In genomic region chr14:31276417-31276816, GRCh38 we compare ENCODE assay signal across 3 cellular contexts.
A peak's percentile ranks its signal among the peaks of the same experiment; 100 is the strongest.
DNase-seq lines count a peak whose midpoint lies in the region; ATAC-seq, FAIRE-seq and TF ChIP-seq lines count a peak whose summit lies in the region.
"Not testable (repeated sequence)": the region's sequence is repeated elsewhere in the genome, so short reads cannot be mapped to it uniquely, and the experiment has no call there.

No MANE protein-coding gene starts in this region.

- not testable (repeated sequence) for H3K9ac ChIP-seq in K562 (ENCODE audit: insufficient read depth in 1 of 2, low read depth in 2 of 2, low read length in 2 of 2); HepG2 (ENCODE audit: insufficient read depth, low read depth, low read length)

- H3K27ac ChIP-seq in HEK293 (ENCODE audit: extremely low read depth, low read depth, low read length); K562 (ENCODE audit: extremely low read depth, low read depth, low read length); HepG2 (ENCODE audit: extremely low read length, insufficient read depth, low read length): not testable (repeated sequence)

- not testable (repeated sequence) for TF ChIP-seq RAD21 in K562 (CRISPR knock-in tag; conservative IDR thresholded peaks at IDR 0.05 in 1 of 2, IDR thresholded peaks at IDR 0.05 in 1 of 2); HepG2 (CRISPR knock-in tag; IDR thresholded peaks at IDR 0.05)

- not testable (repeated sequence) for TF ChIP-seq POLR2A in K562 (conservative IDR thresholded peaks at IDR 0.05); HepG2 (IDR thresholded peaks at IDR 0.05; ENCODE audit: insufficient read depth in 1 of 2, low read depth in 2 of 2, low read length in 2 of 2)

- H2AFZ ChIP-seq in K562 (ENCODE audit: low read depth, low read length); HepG2 (ENCODE audit: low read length): not testable (repeated sequence)

- H3K4me3 ChIP-seq in HEK293 (ENCODE audit: low read depth, low read length); K562; HepG2 (replicated peaks in 1 of 3; ENCODE audit: insufficient read depth in 1 of 3, low read depth in 2 of 3, low read length in 3 of 3): not testable (repeated sequence)

- H3K9me1 ChIP-seq in K562 (ENCODE audit: control insufficient read depth, insufficient read depth, low read length): not testable (repeated sequence)

- in situ Hi-C loops in K562 (cut with MboI); HepG2 (cut with HindIII; ENCODE audit: extremely low pct_ligation_motif_present, low pct_unique_long_range_greater_than_20kb): not testable (repeated sequence)

- H4K20me1 ChIP-seq in K562 (replicated peaks; ENCODE audit: control insufficient read depth, insufficient read depth, low read length); HepG2 (ENCODE audit: insufficient read depth, low read length): not testable (repeated sequence)

- H3K79me2 ChIP-seq in K562 (ENCODE audit: control insufficient read depth, insufficient read depth, low read length); HepG2 (ENCODE audit: insufficient read depth, low read length): not testable (repeated sequence)

- H3K27me3 ChIP-seq in K562 (ENCODE audit: control insufficient read depth in 2 of 2, insufficient read depth in 2 of 2, low read length in 2 of 2); HepG2 (ENCODE audit: control insufficient read depth in 1 of 2, insufficient read depth in 2 of 2, low read length in 2 of 2): not testable (repeated sequence)

- FAIRE-seq in K562 (lab: Jason Lieb, UNC); HepG2 (lab: Jason Lieb, UNC): not testable (repeated sequence)

- not testable (repeated sequence) for ATAC-seq in K562, HepG2

- not testable (repeated sequence) for DNase-seq in K562 (ENCODE audit: extremely low read depth in 1 of 4, low spot score in 3 of 4); HepG2 (ENCODE audit: low spot score)

- POLR2A ChIA-PET in HEK293 (lab: Yijun Ruan, JAX); K562 (lab: Yijun Ruan, JAX); HepG2 (lab: Yijun Ruan, JAX): not testable (repeated sequence)

- intact Hi-C loops in K562 (cut with micrococcal nuclease); HepG2 (cut with micrococcal nuclease; ENCODE audit: unreplicated experiment): not testable (repeated sequence)

- not testable (repeated sequence) for H3K4me2 ChIP-seq in K562 (ENCODE audit: insufficient read depth, low read length); HepG2 (ENCODE audit: low read depth, low read length)

- H3K36me3 ChIP-seq in HEK293 (ENCODE audit: control insufficient read depth in 2 of 2, insufficient read depth in 1 of 2, low read length in 2 of 2); K562 (ENCODE audit: control insufficient read depth, insufficient read depth, low read length); HepG2 (replicated peaks in 1 of 2; ENCODE audit: control insufficient read depth in 1 of 2, insufficient read depth in 2 of 2, low read length in 2 of 2): not testable (repeated sequence)

- CTCF ChIA-PET in HEK293 (lab: Yijun Ruan, JAX); K562 (lab: Yijun Ruan, JAX; ENCODE audit: low intra/inter-chr PET ratio); HepG2 (lab: Yijun Ruan, JAX; ENCODE audit: low intra/inter-chr PET ratio, low total read pairs): not testable (repeated sequence)

- not testable (repeated sequence) for H3K4me1 ChIP-seq in HEK293 (ENCODE audit: control insufficient read depth, insufficient read depth, low read length); K562 (replicated peaks in 1 of 2; ENCODE audit: control insufficient read depth in 2 of 2, insufficient read depth in 2 of 2, low read length in 2 of 2)
- peaks cover 55% of the 10 kb centered on the region for H3K4me1 ChIP-seq in HepG2 (ENCODE audit: insufficient read depth, low read length)

- not testable (repeated sequence) for BruUV-seq in K562 (replicated peaks; lab: Mats Ljungman, UMichigan); HepG2 (replicated peaks; lab: Mats Ljungman, UMichigan)

- H3K9me3 ChIP-seq in HEK293 (ENCODE audit: control insufficient read depth, insufficient read depth, low read depth, low read length); K562 (replicated peaks; ENCODE audit: control insufficient read depth, insufficient read depth, low read depth, low read length): not testable (repeated sequence)
- H3K9me3 ChIP-seq in HepG2 (ENCODE audit: low read length): peaks cover 40% of the 10 kb centered on the region

- TF ChIP-seq EP300 in K562 (IDR thresholded peaks at IDR 0.05; ENCODE audit: low read length); HepG2 (IDR thresholded peaks at IDR 0.05; ENCODE audit: low read depth in 2 of 2, low read length in 2 of 2); HepG2 (CRISPR knock-in tag; IDR thresholded peaks at IDR 0.05; ENCODE audit: borderline replicate concordance): not testable (repeated sequence)

- not testable (repeated sequence) for TF ChIP-seq CTCF in HEK293 (tag by site-specific recombination; IDR thresholded peaks at IDR 0.05); K562 (IDR thresholded peaks at IDR 0.05 in 2 of 3, conservative IDR thresholded peaks at IDR 0.05 in 1 of 3; ENCODE audit: insufficient read depth in 2 of 3, low read depth in 1 of 3, low read length in 3 of 3); HepG2 (CRISPR knock-in tag; IDR thresholded peaks at IDR 0.05)

- 58% methylated on average over 4 of the region's 5 CpGs for WGBS in K562 (ENCODE audit: insufficient coverage, low coverage, missing lambda C conversion rate)
- WGBS in HepG2 (ENCODE audit: low lambda C conversion rate): 65% methylated on average over 5 of the region's 5 CpGs

TF ChIP-seq in HEK293, 187 proteins besides CTCF, POLR2A, EP300 and RAD21:
- 0 out of 2 replicates have a peak, but pooled peaks have one; percentile 28 for TF ChIP-seq ZNF366 (tag by site-specific recombination; conservative IDR thresholded peaks at IDR 0.05)
TF ChIP-seq in HEK293: peak in this region for 1; not testable (repeated sequence) for 186.

TF ChIP-seq in K562, 482 proteins besides CTCF, POLR2A, EP300 and RAD21:
- TF ChIP-seq ZNF512 (tag; IDR thresholded peaks at IDR 0.05): 0 out of 2 replicates have a peak, but pooled peaks have one; percentile 20

TF ChIP-seq in HepG2, 621 proteins besides CTCF, POLR2A, EP300 and RAD21:
- TF ChIP-seq SRSF9 (IDR thresholded peaks at IDR 0.05; ENCODE audit: borderline replicate concordance, insufficient read depth, low read depth, low read length, poor library complexity, severe bottlenecking) (peak; percentile 77), ZNF512 (CRISPR knock-in tag; IDR thresholded peaks at IDR 0.05) (peak; percentile 93; the same call in 1 of the 2 replicates), RAD51 (IDR thresholded peaks at IDR 0.05; ENCODE audit: borderline replicate concordance) (peak; percentile 26; the same call in 1 of the 2 replicates)
